In the genomic region with DNA sequence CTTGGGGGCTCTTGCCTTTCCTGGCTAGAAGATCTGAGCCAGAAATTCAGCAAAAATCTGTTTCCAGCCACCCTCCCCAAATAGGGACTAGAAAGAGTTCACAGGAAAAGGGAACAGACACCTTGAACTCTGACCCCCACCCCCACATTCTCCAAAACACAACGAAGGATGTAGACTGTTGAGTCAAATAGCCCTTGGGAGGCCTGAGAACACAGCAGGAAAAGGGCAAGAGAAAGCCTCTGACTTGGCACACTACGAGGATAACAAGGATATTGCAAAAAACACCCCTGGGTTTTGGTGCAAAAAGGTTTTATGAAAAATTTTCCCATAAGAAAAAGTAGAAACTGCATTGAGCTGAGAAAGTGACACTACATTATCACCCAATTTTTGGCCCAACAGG, we compare ENCODE assay signal across 21 cellular contexts. TPM values are rescaled to one million over a fixed set of nuclear protein-coding genes. Genes with fewer than 3 reads are reported as not detected.
DNase-seq lines count a peak whose midpoint lies in the region; ATAC-seq, FAIRE-seq and TF ChIP-seq lines count a peak whose summit lies in the region.
"Had no signal": no experiment of that assay in that cellular context is flagged by ENCODE, and none has a peak within 500 bp of the region (broad histone marks: within the 10 kb centered on the region; RNA-seq: fewer than 3 reads in every experiment).

No MANE protein-coding gene starts in this region.

- H3K4me3 Mint-ChIP-seq in activated naive CD8-positive, alpha-beta T cell = peak overlapping the region; percentile 17
- no peak overlapping the region for H3K4me3 Mint-ChIP-seq in activated naive CD8-positive, alpha-beta T cell treated with anti-CD3 and anti-CD28 coated beads, Interleukin-2, amount 50 U/mL, for 24 hours
- H3K4me3 Mint-ChIP-seq in brain = peak overlapping the region in 4 of 5 experiments; percentile 32 to 96 (median 62)
- H3K4me3 Mint-ChIP-seq in nephron progenitor cell = peak overlapping the region; percentile 30

- peak overlapping the region; percentile 7 for H3K27ac ChIP-seq in substantia nigra (ENCODE audit: low read depth, low read length, poor library complexity, severe bottlenecking)
- no peak overlapping the region for H3K27ac ChIP-seq in kidney (ENCODE audit: low read depth in 2 of 2, low read length in 2 of 2)

- no peak for ATAC-seq in activated naive CD8-positive, alpha-beta T cell treated with anti-CD3 and anti-CD28 coated beads, Interleukin-2, amount 50 U/mL, for 24 hours
- ATAC-seq in HG03108 (IDR thresholded peaks at IDR 0.05; ENCODE audit: unreplicated experiment) = no peak
- ATAC-seq: heart left ventricle had no signal

- peaks cover 5% of the 10 kb centered on the region for H3K36me3 Mint-ChIP-seq in activated naive CD8-positive, alpha-beta T cell
- peaks cover 32% of the 10 kb centered on the region for H3K36me3 Mint-ChIP-seq in activated naive CD8-positive, alpha-beta T cell treated with anti-CD3 and anti-CD28 coated beads, Interleukin-2, amount 50 U/mL, for 24 hours (ENCODE audit: low read depth)
- H3K36me3 Mint-ChIP-seq in brain = peaks cover 23% of the 10 kb centered on the region
- peaks cover 17% of the 10 kb centered on the region for H3K36me3 Mint-ChIP-seq in nephron progenitor cell (ENCODE audit: low read depth)

- no peak overlapping the region for H3K4me3 ChIP-seq in kidney (ENCODE audit: low read length in 2 of 2)
- H3K4me3 ChIP-seq: prostate gland had no signal

- H3K27ac Mint-ChIP-seq in activated naive CD8-positive, alpha-beta T cell = no peak overlapping the region
- H3K27ac Mint-ChIP-seq in activated naive CD8-positive, alpha-beta T cell treated with anti-CD3 and anti-CD28 coated beads, Interleukin-2, amount 50 U/mL, for 24 hours = no peak overlapping the region
- H3K27ac Mint-ChIP-seq in brain (peak overlapping the region in 4 of 5 experiments; percentile 87 to 100 (median 89)), nephron progenitor cell (no peak overlapping the region)

- no peaks in the 10 kb centered on the region for H3K27me3 Mint-ChIP-seq in activated naive CD8-positive, alpha-beta T cell
- no peaks in the 10 kb centered on the region for H3K27me3 Mint-ChIP-seq in activated naive CD8-positive, alpha-beta T cell treated with anti-CD3 and anti-CD28 coated beads, Interleukin-2, amount 50 U/mL, for 24 hours
- H3K27me3 Mint-ChIP-seq in brain = peaks cover 10% of the 10 kb centered on the region
- H3K27me3 Mint-ChIP-seq in nephron progenitor cell (ENCODE audit: low read depth, poor library complexity) = no peaks in the 10 kb centered on the region
- H3K27me3 Mint-ChIP-seq: central memory CD8-positive, alpha-beta T cell had no signal

- TF ChIP-seq CTCF in brain (conservative IDR thresholded peaks at IDR 0.05) = no peak
- TF ChIP-seq CTCF in nephron progenitor cell (IDR thresholded peaks at IDR 0.05) = no peak
- no peak for TF ChIP-seq CTCF in kidney (IDR thresholded peaks at IDR 0.05; ENCODE audit: borderline replicate concordance, extremely low read depth, insufficient read depth)

- no peak for FAIRE-seq in kidney (lab: Jason Lieb, UNC)
- FAIRE-seq: endothelial cell of umbilical vein had no signal

- H3K9ac ChIP-seq in kidney (ENCODE audit: low read length in 2 of 2) = no peak overlapping the region

- H3K9me3 ChIP-seq in kidney (ENCODE audit: control insufficient read depth in 1 of 2, low read length in 2 of 2) = no peaks in the 10 kb centered on the region
- H3K9me3 ChIP-seq: heart left ventricle, prostate gland, tibial artery had no signal

- DNase-seq in activated naive CD8-positive, alpha-beta T cell treated with anti-CD3 and anti-CD28 coated beads, Interleukin-2, amount 50 U/mL, for 24 hours = no peak
- DNase-seq in nephron progenitor cell (no peak), substantia nigra (lab: John Stamatoyannopoulos, UW) (no peak), kidney (no peak), NCI-H82 (lab: John Stamatoyannopoulos, UW) (no peak)
- DNase-seq: activated CD8-positive, alpha-beta memory T cell treated with anti-CD3 and anti-CD28 coated beads for 24 hours; activated naive CD4-positive, alpha-beta T cell treated with anti-CD3 and anti-CD28 coated beads, Interleukin-2, amount 50 U/mL, for 16 hours; Calu3; heart left ventricle; islet precursor cell; midbrain; NCI-H187 treated with DMSO at 0.1 percent for 48 hours; NCI-H524 had no signal

- H3K9me3 Mint-ChIP-seq in activated naive CD8-positive, alpha-beta T cell (ENCODE audit: low read depth) = no peaks in the 10 kb centered on the region
- no peaks in the 10 kb centered on the region for H3K9me3 Mint-ChIP-seq in activated naive CD8-positive, alpha-beta T cell treated with anti-CD3 and anti-CD28 coated beads, Interleukin-2, amount 50 U/mL, for 24 hours
- H3K9me3 Mint-ChIP-seq in brain (no peaks in the 10 kb centered on the region), nephron progenitor cell (no peaks in the 10 kb centered on the region)
- H3K9me3 Mint-ChIP-seq: central memory CD8-positive, alpha-beta T cell had no signal

- H3K4me1 Mint-ChIP-seq in activated naive CD8-positive, alpha-beta T cell (ENCODE audit: low read depth) = peaks cover 30% of the 10 kb centered on the region
- H3K4me1 Mint-ChIP-seq in activated naive CD8-positive, alpha-beta T cell treated with anti-CD3 and anti-CD28 coated beads, Interleukin-2, amount 50 U/mL, for 24 hours = peaks cover 46% of the 10 kb centered on the region
- H3K4me1 Mint-ChIP-seq in brain (peaks cover 51% of the 10 kb centered on the region), nephron progenitor cell (peaks cover 24% of the 10 kb centered on the region)

- peaks cover 15 to 17% of the 10 kb centered on the region in 2 donors for H3K4me1 ChIP-seq in kidney (ENCODE audit: control insufficient read depth in 1 of 2, insufficient read depth in 1 of 2, low read depth in 1 of 2, low read length in 2 of 2)

- intact Hi-C loops in kidney (cut with DNase I) = no loop called here

- H3K36me3 ChIP-seq in kidney (ENCODE audit: control insufficient read depth in 1 of 2, insufficient read depth in 2 of 2, low read length in 2 of 2) = peaks cover 11 to 12% of the 10 kb centered on the region in 2 donors
- H3K36me3 ChIP-seq: prostate gland had no signal

RNA-seq across cellular contexts. Expression of a gene that starts 1.9 kb away (rescaled TPM):
- polyA plus RNA-seq in brain (ENCODE audit: insufficient read depth, low read depth, low replicate concordance) = 18.1 TPM
- total RNA-seq in kidney = 9.0 TPM
- 11.0 TPM for polyA plus RNA-seq in kidney (ENCODE audit: insufficient read depth, low read depth, low replicate concordance)

RNA-seq across cellular contexts. Expression of a gene that starts 2.4 kb away (rescaled TPM):
- polyA plus RNA-seq in brain (ENCODE audit: insufficient read depth, low read depth, low replicate concordance) (111 TPM), kidney (ENCODE audit: insufficient read depth, low read depth, low replicate concordance) (147 TPM)
- total RNA-seq in kidney = 37.2 TPM

RNA-seq across cellular contexts. Expression of a gene that starts 16.3 kb away (rescaled TPM):
- polyA plus RNA-seq in brain (ENCODE audit: insufficient read depth, low read depth, low replicate concordance) = 98.9 TPM
- total RNA-seq in kidney = 4.7 TPM
- 4.6 TPM for polyA plus RNA-seq in kidney (ENCODE audit: insufficient read depth, low read depth, low replicate concordance)

RNA-seq across cellular contexts. Expression of a gene that starts 45.0 kb away (rescaled TPM):
- 5.6 TPM for polyA plus RNA-seq in brain (ENCODE audit: insufficient read depth, low read depth, low replicate concordance)
- total RNA-seq in kidney = 0.88 TPM
- polyA plus RNA-seq in kidney (ENCODE audit: insufficient read depth, low read depth, low replicate concordance) = not detected
- total RNA-seq: endothelial cell of umbilical vein, OCI-LY7 had no signal
- polyA plus RNA-seq: endothelial cell of umbilical vein had no signal

RNA-seq across cellular contexts. Expression of a gene that starts 49.5 kb away (rescaled TPM):
- polyA plus RNA-seq in brain (ENCODE audit: insufficient read depth, low read depth, low replicate concordance) (5.0 TPM), kidney (ENCODE audit: insufficient read depth, low read depth, low replicate concordance) (2.2 TPM)
- 26.7 TPM for total RNA-seq in kidney

Comparison
In these comparisons a context has a peak if more than half of its experiments do, and no peak if none do; other contexts are left out.
1. H3K27ac Mint-ChIP-seq: peak in brain (4 of 5); none in activated naive CD8-positive, alpha-beta T cell (single experiment), activated naive CD8-positive, alpha-beta T cell treated with anti-CD3 and anti-CD28 coated beads, Interleukin-2, amount 50 U/mL, for 24 hours (single experiment) and nephron progenitor cell (single experiment).
2. RNA of a gene that starts 16.3 kb away (polyA plus RNA-seq): 98.9 TPM in brain (single experiment); 4.6 TPM in kidney (single experiment); every median in the first group is over 10 times any median in the second.